Comparison of ENCODE assay signal across 18 cellular contexts in the genomic region with DNA sequence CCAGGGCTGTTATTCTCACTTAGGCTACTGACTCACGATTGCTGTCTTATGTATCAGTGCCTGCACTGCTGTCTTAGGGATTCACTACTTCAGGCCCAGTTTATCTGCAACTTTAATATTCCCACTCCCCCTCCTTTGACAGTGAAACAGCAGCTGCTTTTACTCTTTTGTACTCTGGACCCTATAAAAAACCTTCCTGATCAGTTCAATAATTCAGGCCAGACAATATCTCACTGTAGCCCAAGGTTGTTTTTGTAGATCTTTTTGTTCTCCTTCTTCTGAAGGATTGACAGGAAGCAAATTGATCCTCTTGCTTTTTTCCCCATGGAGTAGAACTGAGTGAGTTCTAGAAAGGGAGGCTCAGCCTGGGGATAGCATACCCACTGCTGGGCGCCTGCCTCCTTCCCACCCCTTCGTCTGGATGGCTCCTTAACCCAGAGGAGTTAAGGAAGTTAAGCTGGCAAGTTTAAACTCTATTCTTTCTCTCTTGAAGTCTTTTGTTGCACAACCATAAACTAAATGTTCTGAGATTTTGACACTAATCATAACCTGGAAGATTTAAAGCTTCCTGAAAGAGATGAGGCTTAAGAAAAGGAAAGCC. TPM values are rescaled to one million over a fixed set of nuclear protein-coding genes. Genes with fewer than 3 reads are reported as not detected.
"Had no signal": no experiment of that assay in that cellular context is flagged by ENCODE, and none has a peak within 500 bp of the region (broad histone marks: within the 10 kb centered on the region; RNA-seq: fewer than 3 reads in every experiment).

No MANE protein-coding gene starts in this region.

- H3K4me3 ChIP-seq: psoas muscle, right lobe of liver, stomach, thoracic aorta had no signal

- H3K4me1 Mint-ChIP-seq: memory B cell, naive B cell had no signal

- DNase-seq: cerebellar nuclear complex; dermis blood vessel endothelial cell; foreskin keratinocyte; midbrain; naive B cell; psoas muscle; retina; right lobe of liver; stimulated activated CD4-positive, alpha-beta T cell treated with anti-CD3 and anti-CD28 coated beads, Interleukin-12 subunit alpha, Interleukin-12 subunit beta, amount 100 ng/mL, for 4 hours; stimulated activated naive CD4-positive, alpha-beta T cell; stomach; substantia nigra; trophoblast cell had no signal

- H3K4me1 ChIP-seq: foreskin keratinocyte, psoas muscle, right lobe of liver, stomach had no signal

- H3K36me3 Mint-ChIP-seq: memory B cell, naive B cell had no signal

- H3K27ac Mint-ChIP-seq: memory B cell, naive B cell had no signal

- H3K27me3 ChIP-seq: foreskin keratinocyte, neutrophil, right lobe of liver, stomach had no signal

- H3K36me3 ChIP-seq: neutrophil, right lobe of liver, stomach, thoracic aorta had no signal

- H3K9me3 ChIP-seq: neutrophil, psoas muscle, right lobe of liver, stomach, thoracic aorta had no signal

- H3K4me3 Mint-ChIP-seq: memory B cell, naive B cell, nephron had no signal

- H3K27me3 Mint-ChIP-seq: memory B cell, naive B cell had no signal

- ATAC-seq: foreskin keratinocyte, psoas muscle, right lobe of liver had no signal

- H3K27ac ChIP-seq: foreskin keratinocyte, neutrophil, psoas muscle, right lobe of liver, stomach, thoracic aorta had no signal

- H3K9me3 Mint-ChIP-seq: nephron had no signal

RNA-seq across cellular contexts. Expression of a gene that starts 22.0 kb away (rescaled TPM):
- total RNA-seq: dermis blood vessel endothelial cell, kidney epithelial cell, psoas muscle, thoracic aorta had no signal
- polyA plus RNA-seq: stomach had no signal
